1 cellular context compared by ENCODE assay signal in genomic region chr18:3118195-3119010, GRCh38.
TF ChIP-seq lines count a peak whose summit lies in the region.

No MANE protein-coding gene starts in this region.

TF ChIP-seq in HepG2, 621 proteins besides CTCF, POLR2A, EP300 and RAD21 (continued from another document):
- TF ChIP-seq ZFP91 (CRISPR knock-in tag; IDR thresholded peaks at IDR 0.05; ENCODE audit: borderline replicate concordance) (peak; percentile 32; the same call in 1 of the 2 replicates), PREB (CRISPR knock-in tag; IDR thresholded peaks at IDR 0.05) (no peak), RXRA (CRISPR knock-in tag; IDR thresholded peaks at IDR 0.05) (peak; percentile 43; the same call in 1 of the 2 replicates), RNF2 (conservative IDR thresholded peaks at IDR 0.05; ENCODE audit: low read depth) (no peak), ZNF18 (CRISPR knock-in tag; IDR thresholded peaks at IDR 0.05; ENCODE audit: insufficient replicate concordance) (no peak), GTF3A (CRISPR knock-in tag; conservative IDR thresholded peaks at IDR 0.05) (0 out of 2 replicates have a peak, but pooled peaks have one; percentile 26), HNRNPK (IDR thresholded peaks at IDR 0.05; ENCODE audit: low read depth, low read length, poor library complexity, severe bottlenecking) (no peak), ZNF556 (CRISPR knock-in tag; IDR thresholded peaks at IDR 0.05; ENCODE audit: borderline replicate concordance) (peak; percentile 34; the same call in 1 of the 2 replicates), CEBPG (CRISPR knock-in tag; IDR thresholded peaks at IDR 0.05) (no peak), NR2F6 (IDR thresholded peaks at IDR 0.05) (no peak), NR2F6 (CRISPR knock-in tag; IDR thresholded peaks at IDR 0.05) (peak; percentile 45; the same call in 1 of the 2 replicates), ATRX (CRISPR knock-in tag; IDR thresholded peaks at IDR 0.05; ENCODE audit: borderline replicate concordance) (no peak), PATZ1 (CRISPR knock-in tag; IDR thresholded peaks at IDR 0.05) (peak; percentile 30; the same call in 1 of the 2 replicates), ZFY (CRISPR knock-in tag; IDR thresholded peaks at IDR 0.05) (0 out of 2 replicates have a peak, but pooled peaks have one; percentile 7), ZNF510 (CRISPR knock-in tag; IDR thresholded peaks at IDR 0.05; ENCODE audit: low read depth) (0 out of 2 replicates have a peak, but pooled peaks have one; percentile 60)
